Comparison of ENCODE assay signal across 1 cellular context in the genomic region with DNA sequence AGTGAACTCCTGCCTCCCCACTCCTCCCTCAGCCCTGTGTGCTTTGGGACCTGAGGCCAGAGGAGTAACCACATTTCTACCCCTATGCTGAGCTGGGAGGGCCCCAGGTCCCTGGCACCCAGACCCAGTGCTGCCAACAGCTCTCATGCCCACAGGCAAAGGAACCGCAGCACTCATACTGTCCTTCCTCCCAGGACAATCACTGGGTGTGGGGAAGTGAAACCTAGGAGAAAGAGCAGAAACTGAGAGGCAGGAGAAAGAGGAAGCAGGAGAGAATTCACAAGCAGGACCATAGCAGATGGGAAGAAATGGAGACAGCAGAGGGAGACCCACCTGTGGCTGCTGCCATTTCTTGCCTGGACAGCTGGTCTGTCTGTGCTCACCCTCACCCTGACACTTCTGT.
TF ChIP-seq lines count a peak whose summit lies in the region.

No MANE protein-coding gene starts in this region.

TF ChIP-seq in GM12878, 131 proteins besides CTCF, POLR2A, EP300 and RAD21:
- TF ChIP-seq, protein P1, sequence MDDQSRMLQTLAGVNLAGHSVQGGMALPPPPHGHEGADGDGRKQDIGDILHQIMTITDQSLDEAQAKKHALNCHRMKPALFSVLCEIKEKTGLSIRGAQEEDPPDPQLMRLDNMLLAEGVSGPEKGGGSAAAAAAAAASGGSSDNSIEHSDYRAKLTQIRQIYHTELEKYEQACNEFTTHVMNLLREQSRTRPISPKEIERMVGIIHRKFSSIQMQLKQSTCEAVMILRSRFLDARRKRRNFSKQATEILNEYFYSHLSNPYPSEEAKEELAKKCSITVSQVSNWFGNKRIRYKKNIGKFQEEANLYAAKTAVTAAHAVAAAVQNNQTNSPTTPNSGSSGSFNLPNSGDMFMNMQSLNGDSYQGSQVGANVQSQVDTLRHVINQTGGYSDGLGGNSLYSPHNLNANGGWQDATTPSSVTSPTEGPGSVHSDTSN (IDR thresholded peaks at IDR 0.05; ENCODE audit: insufficient replicate concordance, low read depth, low read length), result no peak
- TF ChIP-seq SMAD5 (IDR thresholded peaks at IDR 0.05; ENCODE audit: low read depth), result 0 out of 2 replicates have a peak, but pooled peaks have one; percentile 54
- no peak for TF ChIP-seq MLLT1 (IDR thresholded peaks at IDR 0.05)
- TF ChIP-seq SPI1 (IDR thresholded peaks at IDR 0.05; ENCODE audit: borderline replicate concordance, insufficient read depth, low read depth, low read length), result peak; percentile 92
- TF ChIP-seq ZNF687 (IDR thresholded peaks at IDR 0.05), result no peak
- peak; percentile 69 for TF ChIP-seq RUNX3 (IDR thresholded peaks at IDR 0.05; ENCODE audit: low read length)
- no peak for TF ChIP-seq EGR1 (IDR thresholded peaks at IDR 0.05; ENCODE audit: borderline replicate concordance in 1 of 2, low read depth in 2 of 2, low read length in 2 of 2)
- no peak for TF ChIP-seq CREB1 (IDR thresholded peaks at IDR 0.05; ENCODE audit: low read depth)
- TF ChIP-seq IKZF2 (IDR thresholded peaks at IDR 0.05), result peak; percentile 75
- peak; percentile 77 for TF ChIP-seq IKZF1 (conservative IDR thresholded peaks at IDR 0.05)
- TF ChIP-seq, protein P2, sequence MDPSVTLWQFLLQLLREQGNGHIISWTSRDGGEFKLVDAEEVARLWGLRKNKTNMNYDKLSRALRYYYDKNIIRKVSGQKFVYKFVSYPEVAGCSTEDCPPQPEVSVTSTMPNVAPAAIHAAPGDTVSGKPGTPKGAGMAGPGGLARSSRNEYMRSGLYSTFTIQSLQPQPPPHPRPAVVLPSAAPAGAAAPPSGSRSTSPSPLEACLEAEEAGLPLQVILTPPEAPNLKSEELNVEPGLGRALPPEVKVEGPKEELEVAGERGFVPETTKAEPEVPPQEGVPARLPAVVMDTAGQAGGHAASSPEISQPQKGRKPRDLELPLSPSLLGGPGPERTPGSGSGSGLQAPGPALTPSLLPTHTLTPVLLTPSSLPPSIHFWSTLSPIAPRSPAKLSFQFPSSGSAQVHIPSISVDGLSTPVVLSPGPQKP (IDR thresholded peaks at IDR 0.05; ENCODE audit: low read depth, low read length), result no peak
- peak; percentile 45; the same call in 1 of the 2 replicates for TF ChIP-seq NFIC (IDR thresholded peaks at IDR 0.05; ENCODE audit: low read depth, low read length)
- TF ChIP-seq ESRRA (IDR thresholded peaks at IDR 0.05; ENCODE audit: low read length), result no peak
- no peak for TF ChIP-seq CBX5 (IDR thresholded peaks at IDR 0.05; ENCODE audit: low read depth)
- peak; percentile 95 for TF ChIP-seq EED (IDR thresholded peaks at IDR 0.05; ENCODE audit: low read depth)
TF ChIP-seq in GM12878: peak in this region for 7.
